Comparison of ENCODE assay signal across 7 cellular contexts in genomic region chr4:123649248-123649643, GRCh38.
A peak's percentile ranks its signal among the peaks of the same experiment; 100 is the strongest.
DNase-seq lines count a peak whose midpoint lies in the region; ATAC-seq, FAIRE-seq and TF ChIP-seq lines count a peak whose summit lies in the region.

No MANE protein-coding gene starts in this region.

- H3K23ac ChIP-seq in H1 (ENCODE audit: insufficient read length), result no peak overlapping the region

- no peak overlapping the region for H2BK12ac ChIP-seq in H1 (ENCODE audit: low read depth, low read length)

- no peaks in the 10 kb centered on the region for H4K20me1 ChIP-seq in H1 (replicated peaks in 1 of 2; ENCODE audit: control insufficient read depth in 1 of 2, insufficient read depth in 2 of 2, low read length in 2 of 2)

- H3K4me1 ChIP-seq in H1 (replicated peaks in 1 of 4; ENCODE audit: control insufficient read depth in 3 of 4, insufficient read depth in 4 of 4, low read length in 3 of 4) (peaks cover 1 to 3% (median 2%) of the 10 kb centered on the region in 4 experiments; a peak in 3 of 7 replicates), subcutaneous abdominal adipose tissue (ENCODE audit: control insufficient read depth in 5 of 5, insufficient read depth in 5 of 5, low read length in 5 of 5) (peaks cover 3 to 38% (median 29%) of the 10 kb centered on the region in 5 donors)

- TF ChIP-seq EP300 in H1 (IDR thresholded peaks at IDR 0.05; ENCODE audit: borderline replicate concordance in 1 of 2, low read depth in 2 of 2, low read length in 2 of 2), result no peak

- H3K9me3 ChIP-seq in H1 (ENCODE audit: insufficient read depth in 2 of 2, low read depth in 1 of 2, low read length in 1 of 2) (no peaks in the 10 kb centered on the region), subcutaneous abdominal adipose tissue (ENCODE audit: control insufficient read depth in 5 of 5, low read length in 5 of 5) (no peaks in the 10 kb centered on the region)

- H3K9ac ChIP-seq in H1 (replicated peaks in 1 of 4; ENCODE audit: extremely low read depth in 1 of 4, low read depth in 3 of 4, low read length in 3 of 4) (no peak overlapping the region), subcutaneous abdominal adipose tissue (ENCODE audit: low read length in 5 of 5) (peak overlapping the region in 1 of 5 donors; percentile 53)

- H3K27me3 Mint-ChIP-seq in glutamatergic neuron (ENCODE audit: unreplicated experiment), result no peaks in the 10 kb centered on the region

- no peak overlapping the region for H4K8ac ChIP-seq in H1 (ENCODE audit: extremely low read depth, insufficient read depth, low read length)

- H2BK120ac ChIP-seq in H1 (replicated peaks; ENCODE audit: low read depth, low read length), result no peak overlapping the region

- H3K27me3 ChIP-seq in H1 (replicated peaks in 1 of 4; ENCODE audit: control insufficient read depth in 3 of 4, extremely low read depth in 1 of 4, insufficient read depth in 3 of 4, low read length in 3 of 4) (no peaks in the 10 kb centered on the region), subcutaneous abdominal adipose tissue (ENCODE audit: control insufficient read depth in 5 of 5, insufficient read depth in 4 of 5, low read length in 5 of 5) (no peaks in the 10 kb centered on the region)

- no peak for TF ChIP-seq RAD21 in H1 (IDR thresholded peaks at IDR 0.05 in 1 of 2, conservative IDR thresholded peaks at IDR 0.05 in 1 of 2; ENCODE audit: low read depth in 2 of 2, low read length in 2 of 2)

- TF ChIP-seq POLR2A in H1 (IDR thresholded peaks at IDR 0.05; ENCODE audit: control extremely low read depth in 1 of 2, low read depth in 2 of 2, low read length in 2 of 2), result no peak

- no peak overlapping the region for H3K4me3 Mint-ChIP-seq in glutamatergic neuron (ENCODE audit: unreplicated experiment)

- DNase-seq in H1 (ENCODE audit: low read depth in 1 of 2, low spot score in 2 of 2) (no peak), glutamatergic neuron (no peak), NCI-H524 (lab: John Stamatoyannopoulos, UW) (no peak)
- no peak for DNase-seq in stimulated activated naive CD8-positive, alpha-beta T cell treated with anti-CD3 and anti-CD28 coated beads, Interleukin-15, Interleukin-2, amounts not matched to agents 100 U/mL and 50 U/mL, for 24 hours

- POLR2A ChIA-PET in H1 (lab: Charles Lee; ENCODE audit: partially characterized antibody), result no interaction called here

- H2BK15ac ChIP-seq in H1 (ENCODE audit: low read length), result no peak overlapping the region

- H3K27ac ChIP-seq in H1 (ENCODE audit: low read depth, low read length), result no peak overlapping the region
- H3K27ac ChIP-seq in subcutaneous abdominal adipose tissue (ENCODE audit: low read depth, low read length), result peak overlapping the region; percentile 82

- no peak overlapping the region for H2BK5ac ChIP-seq in H1 (ENCODE audit: low read depth, low read length)

- no peak overlapping the region for H4K5ac ChIP-seq in H1 (ENCODE audit: insufficient read length, low read depth, low read length)

- H2BK20ac ChIP-seq in H1 (ENCODE audit: low read length), result no peak overlapping the region

- peak overlapping the region; percentile 21; the same call in 1 of the 2 replicates for H2AFZ ChIP-seq in H1 (ENCODE audit: low read length)

- CTCF ChIA-PET in H1 (lab: Charles Lee; ENCODE audit: partially characterized antibody), result interaction anchor here (0.8 to 3.6 kb wide), 7 partner anchors 11 to 300 kb away, joined by 3 to 27 read pairs (median 4); no protein-coding TSS in a partner anchor

- no peak overlapping the region for H2AK5ac ChIP-seq in H1 (ENCODE audit: low read depth, low read length)

- H3K27ac Mint-ChIP-seq in glutamatergic neuron (ENCODE audit: unreplicated experiment), result no peak overlapping the region

- no peaks in the 10 kb centered on the region for H3K9me3 Mint-ChIP-seq in glutamatergic neuron (ENCODE audit: unreplicated experiment)

- TF ChIP-seq CTCF in H1 (IDR thresholded peaks at IDR 0.05; ENCODE audit: control extremely low read depth in 1 of 3, insufficient read depth in 1 of 3, low read depth in 1 of 3, low read length in 3 of 3) (no peak), glutamatergic neuron (IDR thresholded peaks at IDR 0.05; ENCODE audit: partially characterized antibody, unreplicated experiment) (no peak)

- H3K36me3 Mint-ChIP-seq in glutamatergic neuron (ENCODE audit: unreplicated experiment), result no peaks in the 10 kb centered on the region

- H3K18ac ChIP-seq in H1 (ENCODE audit: extremely low read depth, low read length), result no peak overlapping the region

- ATAC-seq in GM21367 (IDR thresholded peaks at IDR 0.05; ENCODE audit: unreplicated experiment), result peak; percentile 95
- peak; percentile 79 for ATAC-seq in HG03354 (IDR thresholded peaks at IDR 0.05; ENCODE audit: poor library complexity, severe bottlenecking, unreplicated experiment)
- ATAC-seq in stimulated activated naive CD8-positive, alpha-beta T cell treated with anti-CD3 and anti-CD28 coated beads, Interleukin-15, Interleukin-2, amounts not matched to agents 100 U/mL and 50 U/mL, for 24 hours, result no peak

- H3K36me3 ChIP-seq in H1 (ENCODE audit: control insufficient read depth in 2 of 4, insufficient read depth in 4 of 4, low read length in 3 of 4) (no peaks in the 10 kb centered on the region), subcutaneous abdominal adipose tissue (ENCODE audit: control insufficient read depth in 5 of 5, insufficient read depth in 5 of 5, low read length in 5 of 5) (no peaks in the 10 kb centered on the region)

- no peak overlapping the region for H3K56ac ChIP-seq in H1 (replicated peaks; ENCODE audit: insufficient read length, low read depth, low read length)

- FAIRE-seq in H1 (lab: Jason Lieb, UNC), result no peak

- H4K91ac ChIP-seq in H1 (replicated peaks; ENCODE audit: insufficient read length, low read length), result no peak overlapping the region

- H3K4me3 ChIP-seq in H1 (ENCODE audit: extremely low read depth in 1 of 4, insufficient read depth in 2 of 4, low read depth in 3 of 4, low read length in 4 of 4) (no peak overlapping the region), subcutaneous abdominal adipose tissue (ENCODE audit: low read depth in 1 of 5, low read length in 5 of 5) (peak overlapping the region in 2 of 5 donors; percentile 12 to 14)

- H3K4me2 ChIP-seq in H1 (ENCODE audit: insufficient read depth in 1 of 2, low read depth in 2 of 2, low read length in 2 of 2), result no peak overlapping the region

- WGBS in H1 (ENCODE audit: extremely low coverage in 1 of 2, insufficient coverage in 1 of 2, insufficient read length in 1 of 2, insufficient replicate concordance in 2 of 2, low coverage in 1 of 2, low lambda C conversion rate in 2 of 2, missing lambda C conversion rate in 1 of 2), 2 experiments, result 82% methylated on average over 3 of the region's 3 CpGs; no CpG with 5 or more reads in 1 of the 2 experiments

- H3K4me1 Mint-ChIP-seq in glutamatergic neuron (ENCODE audit: low read depth, unreplicated experiment), result no peaks in the 10 kb centered on the region

- no peak overlapping the region for H3K4ac ChIP-seq in H1 (replicated peaks; ENCODE audit: insufficient read length, low read depth, low read length)

- H3K79me2 ChIP-seq in H1 (ENCODE audit: control insufficient read depth in 1 of 2, insufficient read depth in 2 of 2, low read length in 2 of 2), result no peaks in the 10 kb centered on the region

- H3K79me1 ChIP-seq in H1 (ENCODE audit: low read depth, low read length), result no peaks in the 10 kb centered on the region

- no peak overlapping the region for H3K14ac ChIP-seq in H1 (ENCODE audit: insufficient read length)

- H3K23me2 ChIP-seq in H1 (ENCODE audit: low read depth, low read length), result no peaks in the 10 kb centered on the region

TF ChIP-seq in H1, 55 proteins besides CTCF, POLR2A, EP300 and RAD21:
- TF ChIP-seq CTBP2 (IDR thresholded peaks at IDR 0.05; ENCODE audit: borderline replicate concordance, insufficient read depth, insufficient read length, low read length) (no peak), SIRT6 (IDR thresholded peaks at IDR 0.05; ENCODE audit: low read length) (no peak), ZNF274 (IDR thresholded peaks at IDR 0.05; ENCODE audit: borderline replicate concordance, extremely low read depth, low read length) (no peak), RXRA (IDR thresholded peaks at IDR 0.05; ENCODE audit: insufficient read depth, low read depth, low read length) (no peak), E2F6 (IDR thresholded peaks at IDR 0.05) (no peak), CEBPB (IDR thresholded peaks at IDR 0.05; ENCODE audit: low read depth, low read length) (no peak), YY1 (IDR thresholded peaks at IDR 0.05; ENCODE audit: low read depth, low read length) (no peak)
TF ChIP-seq in H1: peak in this region for 0.
